ENCODE assay signal across 21 cellular contexts in the genomic region with DNA sequence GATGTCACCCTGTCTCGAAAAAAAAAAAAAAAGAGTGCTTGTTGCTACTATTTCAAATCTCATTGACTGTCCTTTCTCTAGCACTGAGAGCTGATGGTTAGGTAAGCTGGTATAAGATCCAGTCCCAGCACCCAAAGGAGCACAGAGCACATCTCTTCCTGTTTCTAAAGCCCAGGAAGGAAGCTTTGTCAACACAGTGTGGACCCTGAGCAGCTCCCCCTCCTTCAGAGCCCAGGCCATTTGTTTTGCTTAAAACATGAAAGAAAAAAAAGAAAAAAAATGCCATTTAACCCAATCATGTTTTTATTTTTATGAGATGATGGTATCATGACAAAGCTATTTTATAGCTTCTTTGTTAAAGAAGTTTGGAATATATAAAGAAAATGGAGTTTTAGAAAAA.
"Had no signal": no experiment of that assay in that cellular context is flagged by ENCODE, and none has a peak within 500 bp of the region (broad histone marks: within the 10 kb centered on the region; RNA-seq: fewer than 3 reads in every experiment).

No MANE protein-coding gene starts in this region.

- DNase-seq: activated CD4-positive, alpha-beta T cell treated with anti-CD3 and anti-CD28 coated beads for 4 hours; activated CD4-positive, alpha-beta T cell treated with anti-CD3 and anti-CD28 coated beads, Interleukin-2, amount 50 U/mL, for 4 hours; activated CD8-positive, alpha-beta memory T cell treated with anti-CD3 and anti-CD28 coated beads, Interleukin-2, amount 50 U/mL, for 48 hours; activated CD8-positive, alpha-beta T cell treated with anti-CD3 and anti-CD28 coated beads, Interleukin-2, amount 10 ng/mL, durations not matched to agents 7 days and 5 days; activated effector memory CD4-positive, alpha-beta T cell treated with Interleukin-2 at 50 U/mL for 16 hours; activated naive CD4-positive, alpha-beta T cell; activated T-cell treated with anti-CD3 and anti-CD28 coated beads, Interleukin-2, amount 50 U/mL, for 1 hour; Karpas-422; NCI-H1092; NCI-H1417 treated with DMSO at 0.1 percent for 48 hours; NCI-H187; NCI-H2081; NCI-H510A treated with DMSO at 0.1 percent for 48 hours; SHP77 had no signal

- H3K9me3 Mint-ChIP-seq: central memory CD8-positive, alpha-beta T cell; T-helper 1 cell treated with Interleukin-12 subunit alpha and Interleukin-12 subunit beta and Interleukin-4 antibody, amounts not matched to agents 30 μg/mL and 1 μg/mL, for 36 hours had no signal

- H3K4me3 ChIP-seq: SJSA1 had no signal

- H3K27ac Mint-ChIP-seq: activated CD8-positive, alpha-beta T cell treated with anti-CD3 and anti-CD28 coated beads, Interleukin-2, amount 10 ng/mL, durations not matched to agents 7 days and 5 days; activated naive CD4-positive, alpha-beta T cell treated with anti-CD3 and anti-CD28 coated beads, Interleukin-2, amount 50 U/mL, for 24 hours; brain; T-helper 1 cell treated with Interleukin-12 subunit alpha and Interleukin-12 subunit beta and Interleukin-4 antibody, amounts not matched to agents 30 μg/mL and 1 μg/mL, for 36 hours had no signal

- H3K36me3 ChIP-seq: SJSA1 had no signal

- H3K4me1 ChIP-seq: SJSA1 had no signal

- H3K36me3 Mint-ChIP-seq: activated naive CD4-positive, alpha-beta T cell treated with anti-CD3 and anti-CD28 coated beads, Interleukin-2, amount 50 U/mL, for 24 hours; brain had no signal

- H3K9me3 ChIP-seq: SJSA1 had no signal

- H3K27ac ChIP-seq: SJSA1 had no signal

- H3K4me3 Mint-ChIP-seq: activated CD8-positive, alpha-beta T cell treated with anti-CD3 and anti-CD28 coated beads, Interleukin-2, amount 10 ng/mL, durations not matched to agents 7 days and 5 days; activated naive CD4-positive, alpha-beta T cell treated with anti-CD3 and anti-CD28 coated beads, Interleukin-2, amount 50 U/mL, for 24 hours; brain; central memory CD8-positive, alpha-beta T cell; T-helper 1 cell treated with Interleukin-12 subunit alpha and Interleukin-12 subunit beta and Interleukin-4 antibody, amounts not matched to agents 30 μg/mL and 1 μg/mL, for 36 hours had no signal

- H3K4me1 Mint-ChIP-seq: activated naive CD4-positive, alpha-beta T cell treated with anti-CD3 and anti-CD28 coated beads, Interleukin-2, amount 50 U/mL, for 24 hours; brain; central memory CD8-positive, alpha-beta T cell had no signal

- H3K27me3 Mint-ChIP-seq: central memory CD8-positive, alpha-beta T cell had no signal

- ATAC-seq: activated CD4-positive, CD25-positive, alpha-beta regulatory T cell treated with anti-CD3 and anti-CD28 coated beads, Interleukin-2, amount 50 U/mL, for 24 hours; activated CD8-positive, alpha-beta T cell treated with anti-CD3 and anti-CD28 coated beads, Interleukin-2, amount 10 ng/mL, durations not matched to agents 7 days and 5 days; SK-N-SH treated with all-trans-retinoic acid at 6 μM for 48 hours had no signal
